ENCODE assay signal across 1 cellular context in the genomic region with DNA sequence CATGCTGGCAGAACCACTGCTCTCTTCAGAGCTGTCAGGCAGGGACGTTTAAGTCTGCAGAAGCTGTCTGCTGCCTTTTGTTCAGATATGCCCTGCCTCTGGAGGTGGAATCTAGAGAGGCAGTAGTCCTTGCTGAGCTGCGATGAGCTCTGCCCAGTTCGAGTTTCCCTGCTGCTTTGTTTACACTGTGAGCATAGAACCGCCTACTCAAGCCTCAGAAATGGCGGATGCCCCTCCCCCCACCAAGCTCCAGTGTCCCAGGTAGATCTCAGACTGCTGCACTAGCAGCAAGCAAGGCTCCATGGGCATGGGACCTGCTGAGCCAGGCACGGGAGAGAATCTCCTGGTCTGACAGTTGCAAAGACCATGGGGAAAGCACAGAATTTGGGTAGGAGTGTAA. TPM values are rescaled to one million over a fixed set of nuclear protein-coding genes. Genes with fewer than 3 reads are reported as not detected.
"Had no signal": no experiment of that assay in that cellular context is flagged by ENCODE, and none has a peak within 500 bp of the region (broad histone marks: within the 10 kb centered on the region; RNA-seq: fewer than 3 reads in every experiment).

No MANE protein-coding gene starts in this region.

RNA-seq across cellular contexts. Expression of a gene that starts 30.1 kb away (rescaled TPM):
- total RNA-seq: ascending aorta had no signal
